Comparison of ENCODE assay signal across 8 cellular contexts in the genomic region with DNA sequence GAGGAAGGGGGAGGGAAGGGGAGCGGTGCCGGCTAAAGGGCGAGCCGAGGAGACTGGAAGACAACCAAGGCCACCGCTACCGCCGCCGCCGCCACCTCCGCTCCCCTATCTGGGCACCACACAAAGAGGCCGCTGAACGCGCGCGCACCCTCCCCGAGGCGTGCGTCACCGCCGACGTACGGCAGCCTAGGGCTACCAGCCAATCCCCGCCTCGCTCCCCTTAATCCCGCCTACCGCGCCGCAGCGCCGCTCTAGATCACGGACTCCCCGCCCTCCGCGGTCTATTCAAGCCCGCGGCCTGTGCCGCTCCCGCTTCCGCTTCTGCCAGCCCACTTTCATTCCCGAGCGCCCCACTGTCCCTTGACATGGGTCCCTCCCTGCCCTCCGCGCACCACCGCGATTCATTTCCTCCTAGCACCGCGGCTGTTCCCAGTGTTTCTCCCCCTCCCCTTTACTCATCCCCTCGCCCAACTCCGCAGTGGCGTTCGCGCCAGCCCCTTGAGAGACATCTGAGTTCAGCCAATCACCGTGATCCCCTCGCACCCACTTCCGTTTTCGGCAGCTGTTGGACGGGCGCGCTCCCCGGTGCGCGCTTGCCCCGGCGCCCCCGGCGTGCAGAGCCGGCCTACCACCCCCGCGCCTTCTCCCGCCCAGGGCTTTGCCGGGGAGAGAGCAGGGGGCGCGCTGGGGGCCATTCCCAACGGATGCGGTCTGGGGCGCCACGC. TPM values are rescaled to one million over a fixed set of nuclear protein-coding genes. Genes with fewer than 3 reads are reported as not detected.
DNase-seq lines count a peak whose midpoint lies in the region; TF ChIP-seq lines count a peak whose summit lies in the region.

A gene (minus strand): TSS at position 128 of the 725 bp plus-strand sequence. CDS start 297 bp downstream, outside the sequence.

- H3K27me3 ChIP-seq in suprapubic skin: no peaks in the 10 kb centered on the region

- no peaks in the 10 kb centered on the region for H3K9me3 Mint-ChIP-seq in activated naive CD4-positive, alpha-beta T cell treated with anti-CD3 and anti-CD28 coated beads for 36 hours

- TF ChIP-seq POLR2A in suprapubic skin (IDR thresholded peaks at IDR 0.05): peak; percentile 88 to 97

- H3K4me1 Mint-ChIP-seq in activated naive CD4-positive, alpha-beta T cell treated with anti-CD3 and anti-CD28 coated beads for 36 hours (ENCODE audit: low read depth): peaks cover 19% of the 10 kb centered on the region

- WGBS in suprapubic skin: under 1% methylated on average over 70 of the region's 77 CpGs

- no peaks in the 10 kb centered on the region for H3K27me3 Mint-ChIP-seq in activated naive CD4-positive, alpha-beta T cell treated with anti-CD3 and anti-CD28 coated beads for 36 hours (ENCODE audit: low read depth)

- CTCF ChIA-PET in activated naive CD4-positive, alpha-beta T cell treated with anti-CD3 and anti-CD28 coated beads for 36 hours (lab: Charles Lee): interaction anchor here (0.6 to 1.4 kb wide), 4 partner anchors 12 to 288 kb away, joined by 3 to 10 read pairs (median 6); no protein-coding TSS in a partner anchor

- H3K36me3 Mint-ChIP-seq in activated naive CD4-positive, alpha-beta T cell treated with anti-CD3 and anti-CD28 coated beads for 36 hours (ENCODE audit: low read depth): peaks cover 32% of the 10 kb centered on the region

- peak within 1 kb of the TSS; percentile 98 for H3K27ac Mint-ChIP-seq in activated naive CD4-positive, alpha-beta T cell treated with anti-CD3 and anti-CD28 coated beads for 36 hours

- H3K36me3 ChIP-seq in suprapubic skin: no peaks in the 10 kb centered on the region

- H3K27ac ChIP-seq in suprapubic skin: peak within 1 kb of the TSS; percentile 100

- peaks cover 36% of the 10 kb centered on the region for H3K4me1 ChIP-seq in suprapubic skin

- no peak for TF ChIP-seq EP300 in suprapubic skin (IDR thresholded peaks at IDR 0.05)

- peak within 1 kb of the TSS; percentile 97 for H3K4me3 ChIP-seq in HFF-Myc (replicated peaks; ENCODE audit: low read depth, low read length)
- H3K4me3 ChIP-seq in suprapubic skin: peak within 1 kb of the TSS; percentile 66

- H3K4me3 Mint-ChIP-seq in activated naive CD4-positive, alpha-beta T cell treated with anti-CD3 and anti-CD28 coated beads for 36 hours: peak within 1 kb of the TSS; percentile 92

- intact Hi-C loops in activated naive CD4-positive, alpha-beta T cell treated with anti-CD3 and anti-CD28 coated beads for 36 hours (cut with micrococcal nuclease): loop anchor here (1.0 to 10.0 kb wide), 11 partner anchors 17 to 1540 kb away; a partner anchor contains a TSS

- H3K9me3 ChIP-seq in suprapubic skin: no peaks in the 10 kb centered on the region

- DNase-seq in GM04503 (ENCODE audit: low read depth): peak; percentile 77
- peak; percentile 94 for DNase-seq in HFF-Myc (ENCODE audit: extremely low read depth, low read depth)
- peak; percentile 96 for DNase-seq in NAMALWA (ENCODE audit: low spot score)
- DNase-seq in SK-N-DZ (ENCODE audit: low spot score): peak; percentile 98
- DNase-seq in activated naive CD4-positive, alpha-beta T cell treated with anti-CD3 and anti-CD28 coated beads for 36 hours: peak; percentile 97
- peak; percentile 99 for DNase-seq in germinal center (ENCODE audit: low spot score)
- DNase-seq in nucleus accumbens (lab: John Stamatoyannopoulos, UW): peak; percentile 82 to 100 (median 98)
- DNase-seq in suprapubic skin (ENCODE audit: low spot score in 2 of 2): peak; percentile 98 to 99

- TF ChIP-seq CTCF in HFF-Myc (IDR thresholded peaks at IDR 0.05; ENCODE audit: low read depth, low read length, missing control alignments): no peak
- no peak for TF ChIP-seq CTCF in suprapubic skin (IDR thresholded peaks at IDR 0.05)

RNA-seq across cellular contexts. Expression of the gene that starts here (rescaled TPM):
- 31.3 and 45.2 TPM in 2 replicates for polyA plus RNA-seq in SK-N-DZ (2014; cell fraction: cytosol; rRNA removed)
- 11.8 and 15.1 TPM in 2 replicates for polyA plus RNA-seq in SK-N-DZ (2014; cell fraction: nucleus; rRNA removed)
- 10 to 100 TPM; 27.2 to 28.6 TPM for total RNA-seq in activated naive CD4-positive, alpha-beta T cell treated with anti-CD3 and anti-CD28 coated beads for 36 hours
- 1 to 10 TPM; 7.6 to 9.8 (median 8.7) TPM for total RNA-seq in suprapubic skin

Comparison
In these comparisons a context has a peak if more than half of its experiments do, and no peak if none do; other contexts are left out.
1. Peak in every context shown above with its lines: DNase-seq, H3K4me3 ChIP-seq and H3K27ac ChIP-seq.